Comparison of ENCODE assay signal across 31 cellular contexts in the genomic region with DNA sequence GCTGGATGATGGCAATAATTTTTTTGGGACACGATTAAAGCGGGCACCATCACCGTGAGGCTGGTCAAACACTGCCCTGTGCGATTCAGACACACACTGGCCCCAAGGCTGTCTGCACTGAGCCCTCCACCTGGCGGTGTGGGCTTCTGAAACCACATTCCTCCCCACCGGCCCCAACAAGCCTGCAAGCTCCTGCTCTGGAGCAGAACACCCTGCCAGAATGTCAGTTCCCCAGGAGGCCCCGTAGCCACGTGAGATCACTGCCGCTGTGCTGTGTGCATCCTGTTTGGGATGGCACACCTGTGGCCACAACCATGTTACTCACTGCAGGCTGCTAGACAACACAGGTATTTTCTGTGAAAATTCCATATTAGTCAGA. TPM values are rescaled to one million over a fixed set of nuclear protein-coding genes. Genes with fewer than 3 reads are reported as not detected.
"Had no signal": no experiment of that assay in that cellular context is flagged by ENCODE, and none has a peak within 500 bp of the region (broad histone marks: within the 10 kb centered on the region; RNA-seq: fewer than 3 reads in every experiment).

No MANE protein-coding gene starts in this region.

- H3K27me3 ChIP-seq: ascending aorta had no signal

- H3K4me3 ChIP-seq: ascending aorta, right lobe of liver, tibial artery, upper lobe of right lung had no signal

- H3K36me3 ChIP-seq: ascending aorta, right lobe of liver, tibial artery, upper lobe of right lung, WERI-Rb-1 had no signal

- H3K27ac ChIP-seq: ascending aorta, right lobe of liver, upper lobe of right lung, WERI-Rb-1 had no signal

- H3K27ac Mint-ChIP-seq: activated CD4-positive, alpha-beta memory T cell treated with anti-CD3 and anti-CD28 coated beads for 36 hours; activated CD4-positive, alpha-beta T cell treated with anti-CD3 and anti-CD28 coated beads, Interleukin-2, amount 10 ng/mL, durations not matched to agents 24 days and 14 days; activated naive CD4-positive, alpha-beta T cell treated with anti-CD3 and anti-CD28 coated beads, Interleukin-2, amount 10 ng/mL, durations not matched to agents 7 days and 5 days; activated naive CD8-positive, alpha-beta T cell treated with anti-CD3 and anti-CD28 coated beads, Interleukin-2, amount 10 ng/mL, durations not matched to agents 7 days and 5 days; brain; effector memory CD8-positive, alpha-beta T cell; naive thymus-derived CD8-positive, alpha-beta T cell; stimulated activated memory B cell treated with anti-CD40 and anti-IgM and Interleukin-4, amounts not matched to agents 10 μg/mL and 1 μg/mL and 100 μg/mL, for 72 hours; stimulated activated naive CD8-positive, alpha-beta T cell treated with anti-CD3 and anti-CD28 coated beads, Interleukin-15, amount 100 ng/mL, for 72 hours; T-helper 17 cell had no signal

- DNase-seq: activated CD4-positive, alpha-beta memory T cell treated with anti-CD3 and anti-CD28 coated beads for 36 hours; activated CD4-positive, alpha-beta T cell treated with anti-CD3 and anti-CD28 coated beads, Interleukin-2, amount 10 ng/mL, durations not matched to agents 24 days and 14 days; activated CD4-positive, CD25-positive, alpha-beta regulatory T cell treated with anti-CD3 and anti-CD28 coated beads, Interleukin-2, amount 50 U/mL, for 72 hours; activated CD8-positive, alpha-beta memory T cell treated with anti-CD3 and anti-CD28 coated beads, Interleukin-2, amount 50 U/mL, for 4 hours; activated gamma-delta T cell; activated naive CD4-positive, alpha-beta T cell treated with anti-CD3 and anti-CD28 coated beads, Interleukin-2, amount 10 ng/mL, durations not matched to agents 7 days and 5 days; activated naive CD8-positive, alpha-beta T cell treated with anti-CD3 and anti-CD28 coated beads, Interleukin-2, amount 10 ng/mL, durations not matched to agents 7 days and 5 days; activated T-cell treated with anti-CD3 and anti-CD28 coated beads, Interleukin-2, amount 50 U/mL, for 1 hour; cortex of kidney; effector memory CD8-positive, alpha-beta T cell; islet precursor cell; left cardiac atrium; naive thymus-derived CD8-positive, alpha-beta T cell; right lobe of liver; stimulated activated CD4-positive, alpha-beta T cell treated with anti-CD3 and anti-CD28 coated beads, Interleukin-4, amount 100 ng/mL, for 24 hours; stimulated activated naive CD8-positive, alpha-beta T cell treated with anti-CD3 and anti-CD28 coated beads, Interleukin-15, amount 100 ng/mL, for 72 hours; T-helper 17 cell; T1000; upper lobe of right lung; WERI-Rb-1 had no signal

- H3K9me3 ChIP-seq: ascending aorta, right lobe of liver, tibial artery, upper lobe of right lung had no signal

- H3K4me1 ChIP-seq: ascending aorta, right lobe of liver, tibial artery, upper lobe of right lung had no signal

- H3K4me3 Mint-ChIP-seq: activated CD4-positive, alpha-beta memory T cell treated with anti-CD3 and anti-CD28 coated beads for 36 hours; activated CD4-positive, alpha-beta T cell treated with anti-CD3 and anti-CD28 coated beads, Interleukin-2, amount 10 ng/mL, durations not matched to agents 24 days and 14 days; activated naive CD4-positive, alpha-beta T cell treated with anti-CD3 and anti-CD28 coated beads, Interleukin-2, amount 10 ng/mL, durations not matched to agents 7 days and 5 days; activated naive CD8-positive, alpha-beta T cell treated with anti-CD3 and anti-CD28 coated beads, Interleukin-2, amount 10 ng/mL, durations not matched to agents 7 days and 5 days; effector memory CD8-positive, alpha-beta T cell; naive thymus-derived CD8-positive, alpha-beta T cell; neural crest cell; stimulated activated memory B cell treated with anti-CD40 and anti-IgM and Interleukin-4, amounts not matched to agents 10 μg/mL and 1 μg/mL and 100 μg/mL, for 72 hours; stimulated activated naive CD8-positive, alpha-beta T cell treated with anti-CD3 and anti-CD28 coated beads, Interleukin-15, amount 100 ng/mL, for 72 hours; T-helper 17 cell had no signal

- H3K36me3 Mint-ChIP-seq: activated CD4-positive, alpha-beta memory T cell treated with anti-CD3 and anti-CD28 coated beads for 36 hours; activated naive CD4-positive, alpha-beta T cell treated with anti-CD3 and anti-CD28 coated beads, Interleukin-2, amount 10 ng/mL, durations not matched to agents 7 days and 5 days; activated naive CD8-positive, alpha-beta T cell treated with anti-CD3 and anti-CD28 coated beads, Interleukin-2, amount 10 ng/mL, durations not matched to agents 7 days and 5 days; brain; naive thymus-derived CD8-positive, alpha-beta T cell; stimulated activated memory B cell treated with anti-CD40 and anti-IgM and Interleukin-4, amounts not matched to agents 10 μg/mL and 1 μg/mL and 100 μg/mL, for 72 hours had no signal

- H3K9me3 Mint-ChIP-seq: activated CD4-positive, alpha-beta memory T cell treated with anti-CD3 and anti-CD28 coated beads for 36 hours; activated CD4-positive, alpha-beta T cell treated with anti-CD3 and anti-CD28 coated beads, Interleukin-2, amount 10 ng/mL, durations not matched to agents 24 days and 14 days; activated naive CD4-positive, alpha-beta T cell treated with anti-CD3 and anti-CD28 coated beads, Interleukin-2, amount 10 ng/mL, durations not matched to agents 7 days and 5 days; activated naive CD8-positive, alpha-beta T cell treated with anti-CD3 and anti-CD28 coated beads, Interleukin-2, amount 10 ng/mL, durations not matched to agents 7 days and 5 days; effector memory CD8-positive, alpha-beta T cell; neural crest cell; stimulated activated memory B cell treated with anti-CD40 and anti-IgM and Interleukin-4, amounts not matched to agents 10 μg/mL and 1 μg/mL and 100 μg/mL, for 72 hours; stimulated activated naive CD8-positive, alpha-beta T cell treated with anti-CD3 and anti-CD28 coated beads, Interleukin-15, amount 100 ng/mL, for 72 hours had no signal

- H3K4me1 Mint-ChIP-seq: activated CD4-positive, alpha-beta T cell treated with anti-CD3 and anti-CD28 coated beads, Interleukin-2, amount 10 ng/mL, durations not matched to agents 24 days and 14 days; activated naive CD4-positive, alpha-beta T cell treated with anti-CD3 and anti-CD28 coated beads, Interleukin-2, amount 10 ng/mL, durations not matched to agents 7 days and 5 days; activated naive CD8-positive, alpha-beta T cell treated with anti-CD3 and anti-CD28 coated beads, Interleukin-2, amount 10 ng/mL, durations not matched to agents 7 days and 5 days; naive thymus-derived CD8-positive, alpha-beta T cell; stimulated activated memory B cell treated with anti-CD40 and anti-IgM and Interleukin-4, amounts not matched to agents 10 μg/mL and 1 μg/mL and 100 μg/mL, for 72 hours; stimulated activated naive CD8-positive, alpha-beta T cell treated with anti-CD3 and anti-CD28 coated beads, Interleukin-15, amount 100 ng/mL, for 72 hours; T-helper 17 cell had no signal

- ATAC-seq: effector memory CD8-positive, alpha-beta T cell; left cardiac atrium; naive thymus-derived CD8-positive, alpha-beta T cell; right lobe of liver; stimulated activated memory B cell treated with anti-CD40 and anti-IgM and Interleukin-4, amounts not matched to agents 10 μg/mL and 1 μg/mL and 100 μg/mL, for 72 hours; stimulated activated naive CD8-positive, alpha-beta T cell treated with anti-CD3 and anti-CD28 coated beads, Interleukin-15, amount 100 ng/mL, for 72 hours; T-helper 17 cell; upper lobe of right lung had no signal

RNA-seq across cellular contexts. Expression of a gene that starts 7.9 kb away (rescaled TPM):
- total RNA-seq: activated CD4-positive, alpha-beta memory T cell treated with anti-CD3 and anti-CD28 coated beads for 36 hours; activated CD4-positive, alpha-beta T cell treated with anti-CD3 and anti-CD28 coated beads, Interleukin-2, amount 10 ng/mL, durations not matched to agents 24 days and 14 days; activated CD8-positive, alpha-beta memory T cell treated with anti-CD3 and anti-CD28 coated beads for 36 hours; activated naive CD8-positive, alpha-beta T cell treated with anti-CD3 and anti-CD28 coated beads, Interleukin-2, amount 10 ng/mL, durations not matched to agents 7 days and 5 days; ascending aorta; cerebellum; endothelial cell of umbilical vein; fibroblast of villous mesenchyme; liver; naive thymus-derived CD8-positive, alpha-beta T cell; neural crest cell; right lobe of liver; upper lobe of right lung had no signal
- polyA plus RNA-seq: endothelial cell of umbilical vein; liver; naive thymus-derived CD8-positive, alpha-beta T cell; small intestine had no signal
